14 cellular contexts compared by ENCODE assay signal in genomic region chr17:57615836-57616235, GRCh38.
"Had no signal": no experiment of that assay in that cellular context is flagged by ENCODE, and none has a peak within 500 bp of the region (broad histone marks: within the 10 kb centered on the region; RNA-seq: fewer than 3 reads in every experiment).

No MANE protein-coding gene starts in this region.

- H3K9me3 Mint-ChIP-seq: dendritic cell treated with granulocyte-macrophage colony-stimulating factor and Interleukin-4, amounts not matched to agents 40 ng/mL and 50 ng/mL, for 4 days; stimulated activated memory B cell treated with anti-CD40 and anti-IgM and Interleukin-4, amounts not matched to agents 10 μg/mL and 1 μg/mL and 100 μg/mL, for 72 hours; stimulated activated naive CD8-positive, alpha-beta T cell treated with anti-CD3 and anti-CD28 coated beads, Interleukin-15, Interleukin-2, amounts not matched to agents 100 ng/mL and 50 ng/mL, for 24 hours had no signal

- H3K36me3 ChIP-seq: cardiac muscle cell, tibial artery had no signal

- H3K4me1 ChIP-seq: tibial artery had no signal

- DNase-seq: foreskin melanocyte; heart right ventricle; hypothalamus; islet precursor cell; mammary epithelial cell; naive thymus-derived CD4-positive, alpha-beta T cell; small intestine; stimulated activated CD4-positive, alpha-beta T cell treated with anti-CD3 and anti-CD28 coated beads, Interleukin-4, amount 100 ng/mL, for 24 hours; tibial artery had no signal

- H3K4me3 ChIP-seq: cardiac muscle cell, heart right ventricle, tibial artery had no signal

- H3K4me3 Mint-ChIP-seq: dendritic cell treated with granulocyte-macrophage colony-stimulating factor and Interleukin-4, amounts not matched to agents 40 ng/mL and 50 ng/mL, for 4 days; naive thymus-derived CD4-positive, alpha-beta T cell; neural crest cell; stimulated activated memory B cell treated with anti-CD40 and anti-IgM and Interleukin-4, amounts not matched to agents 10 μg/mL and 1 μg/mL and 100 μg/mL, for 72 hours; stimulated activated naive CD8-positive, alpha-beta T cell treated with anti-CD3 and anti-CD28 coated beads, Interleukin-15, Interleukin-2, amounts not matched to agents 100 ng/mL and 50 ng/mL, for 24 hours had no signal

- H3K27me3 ChIP-seq: cardiac muscle cell, heart right ventricle, tibial artery had no signal

- ATAC-seq: naive thymus-derived CD4-positive, alpha-beta T cell; stimulated activated memory B cell treated with anti-CD40 and anti-IgM and Interleukin-4, amounts not matched to agents 10 μg/mL and 1 μg/mL and 100 μg/mL, for 72 hours had no signal

- H3K9me3 ChIP-seq: tibial artery had no signal

- H3K27ac ChIP-seq: tibial artery had no signal

- H3K27me3 Mint-ChIP-seq: dendritic cell treated with granulocyte-macrophage colony-stimulating factor and Interleukin-4, amounts not matched to agents 40 ng/mL and 50 ng/mL, for 4 days; naive thymus-derived CD4-positive, alpha-beta T cell; stimulated activated memory B cell treated with anti-CD40 and anti-IgM and Interleukin-4, amounts not matched to agents 10 μg/mL and 1 μg/mL and 100 μg/mL, for 72 hours; stimulated activated naive CD8-positive, alpha-beta T cell treated with anti-CD3 and anti-CD28 coated beads, Interleukin-15, Interleukin-2, amounts not matched to agents 100 ng/mL and 50 ng/mL, for 24 hours had no signal

- H3K27ac Mint-ChIP-seq: dendritic cell treated with granulocyte-macrophage colony-stimulating factor and Interleukin-4, amounts not matched to agents 40 ng/mL and 50 ng/mL, for 4 days; stimulated activated memory B cell treated with anti-CD40 and anti-IgM and Interleukin-4, amounts not matched to agents 10 μg/mL and 1 μg/mL and 100 μg/mL, for 72 hours; stimulated activated naive CD8-positive, alpha-beta T cell treated with anti-CD3 and anti-CD28 coated beads, Interleukin-15, Interleukin-2, amounts not matched to agents 100 ng/mL and 50 ng/mL, for 24 hours had no signal
